Comparison of ENCODE assay signal across 15 cellular contexts in genomic region chr14:64117671-64118402, GRCh38.
DNase-seq lines count a peak whose midpoint lies in the region; ATAC-seq and TF ChIP-seq lines count a peak whose summit lies in the region.
"Had no signal": no experiment of that assay in that cellular context is flagged by ENCODE, and none has a peak within 500 bp of the region (broad histone marks: within the 10 kb centered on the region; RNA-seq: fewer than 3 reads in every experiment).

No MANE protein-coding gene starts in this region.

- peak overlapping the region; percentile 99 for H3K27ac ChIP-seq in RWPE1
- H3K27ac ChIP-seq: BLaER1 had no signal

- H3K4me3 ChIP-seq in fibroblast of mammary gland (ENCODE audit: control insufficient read depth, low read depth, low read length): no peak overlapping the region
- H3K4me3 ChIP-seq: BLaER1, lung had no signal

- H3K4me1 Mint-ChIP-seq in osteocyte (ENCODE audit: unreplicated experiment): peaks cover 5% of the 10 kb centered on the region

- POLR2A ChIA-PET in RWPE1 (lab: Yijun Ruan, JAX; ENCODE audit: low non-redundant PET): no interaction called here

- H3K36me3 Mint-ChIP-seq in osteocyte (ENCODE audit: unreplicated experiment): peaks cover 5% of the 10 kb centered on the region

- H3K27ac Mint-ChIP-seq in osteocyte (ENCODE audit: unreplicated experiment): peak overlapping the region; percentile 6

- no peak for ATAC-seq in GM21447 (IDR thresholded peaks at IDR 0.05; ENCODE audit: unreplicated experiment)
- ATAC-seq: activated T-cell treated with anti-CD3 and anti-CD28 coated beads, Interleukin-2, amount 50 U/mL, for 4 hours had no signal

- peak; percentile 50 for DNase-seq in AG08396 (ENCODE audit: low spot score)
- DNase-seq in RWPE1 (ENCODE audit: low spot score): peak; percentile 85
- peak; percentile 78 for DNase-seq in fibroblast of mammary gland (ENCODE audit: low read depth)
- DNase-seq in osteocyte (ENCODE audit: extremely low spot score, unreplicated experiment): no peak
- DNase-seq in medulla oblongata (ENCODE audit: extremely low spot score): no peak
- no peak for DNase-seq in COR-L47 (lab: John Stamatoyannopoulos, UW)
- no peak for DNase-seq in stimulated activated CD4-positive, alpha-beta T cell treated with anti-CD3 and anti-CD28 coated beads, Interleukin-15, amount 100 ng/mL, for 24 hours
- DNase-seq: activated T-cell treated with anti-CD3 and anti-CD28 coated beads, Interleukin-2, amount 50 U/mL, for 4 hours; effector CD4-positive, alpha-beta T cell; NCI-H1092; stimulated activated CD4-positive, alpha-beta T cell treated with anti-CD3 and anti-CD28 coated beads, Interleukin-4, amount 100 ng/mL, for 24 hours; T1000 had no signal

- H3K4me3 Mint-ChIP-seq in osteocyte (ENCODE audit: unreplicated experiment): no peak overlapping the region
- H3K4me3 Mint-ChIP-seq: activated T-cell treated with anti-CD3 and anti-CD28 coated beads, Interleukin-2, amount 50 U/mL, for 4 hours had no signal

- CTCF ChIA-PET in RWPE1 (lab: Yijun Ruan, JAX): no interaction called here

- TF ChIP-seq CTCF in RWPE1 (conservative IDR thresholded peaks at IDR 0.05; ENCODE audit: low read depth): no peak
- no peak for TF ChIP-seq CTCF in fibroblast of mammary gland (conservative IDR thresholded peaks at IDR 0.05; ENCODE audit: control insufficient read depth, insufficient read depth, low read depth, low read length)
- peak; percentile 10 for TF ChIP-seq CTCF in osteocyte (IDR thresholded peaks at IDR 0.05)

- H3K27me3 Mint-ChIP-seq in osteocyte (ENCODE audit: unreplicated experiment): no peaks in the 10 kb centered on the region

- H3K9me3 Mint-ChIP-seq in osteocyte (ENCODE audit: unreplicated experiment): no peaks in the 10 kb centered on the region
- H3K9me3 Mint-ChIP-seq: activated T-cell treated with anti-CD3 and anti-CD28 coated beads, Interleukin-2, amount 50 U/mL, for 4 hours had no signal

Comparison
In these comparisons a context has a peak if more than half of its experiments do, and no peak if none do; other contexts are left out.
1. DNase-seq: peak in AG08396 (single experiment), RWPE1 (single experiment) and fibroblast of mammary gland (single experiment); none in osteocyte (single experiment), medulla oblongata (single experiment), COR-L47 (single experiment) and stimulated activated CD4-positive, alpha-beta T cell treated with anti-CD3 and anti-CD28 coated beads, Interleukin-15, amount 100 ng/mL, for 24 hours (single experiment).